Comparison of ENCODE assay signal across 8 cellular contexts in the genomic region with DNA sequence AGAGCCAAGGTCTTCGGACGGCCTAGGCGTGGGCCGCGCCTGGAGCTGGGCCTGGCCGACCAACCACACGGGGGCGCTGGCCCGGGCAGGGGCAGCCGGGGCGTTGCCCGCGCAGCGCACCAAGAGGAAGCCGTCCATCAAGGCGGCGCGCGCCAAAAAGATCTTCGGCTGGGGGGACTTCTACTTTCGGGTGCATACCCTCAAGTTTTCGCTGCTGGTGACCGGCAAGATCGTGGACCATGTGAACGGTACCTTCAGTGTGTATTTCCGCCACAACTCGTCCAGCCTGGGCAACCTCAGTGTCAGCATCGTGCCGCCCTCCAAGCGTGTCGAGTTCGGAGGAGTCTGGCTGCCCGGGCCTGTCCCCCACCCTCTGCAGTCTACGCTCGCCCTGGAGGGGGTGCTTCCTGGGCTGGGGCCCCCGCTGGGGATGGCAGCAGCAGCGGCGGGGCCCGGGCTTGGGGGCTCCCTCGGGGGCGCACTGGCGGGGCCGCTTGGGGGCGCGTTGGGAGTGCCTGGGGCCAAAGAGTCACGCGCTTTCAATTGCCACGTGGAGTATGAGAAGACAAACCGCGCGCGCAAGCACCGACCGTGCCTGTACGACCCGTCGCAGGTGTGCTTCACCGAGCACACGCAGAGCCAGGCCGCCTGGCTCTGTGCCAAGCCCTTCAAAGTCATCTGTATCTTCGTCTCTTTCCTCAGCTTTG. TPM values are rescaled to one million over a fixed set of nuclear protein-coding genes. Genes with fewer than 3 reads are reported as not detected.
A peak's percentile ranks its signal among the peaks of the same experiment; 100 is the strongest.
DNase-seq lines count a peak whose midpoint lies in the region; ATAC-seq and TF ChIP-seq lines count a peak whose summit lies in the region.

No MANE protein-coding gene starts in this region.

- DNase-seq in GM10248 (ENCODE audit: extremely low spot score) (peak; percentile 64), NCI-H345 (lab: John Stamatoyannopoulos, UW) (peak; percentile 76), left ventricle myocardium superior (peak; percentile 75), cortex of kidney (lab: John Stamatoyannopoulos, UW) (no peak)
- peak; percentile 53 for DNase-seq in activated T-helper 1 cell treated with anti-CD3 and anti-CD28 coated beads, Interleukin-12 subunit alpha, Interleukin-12 subunit beta, Interleukin-2, Interleukin-4 antibody, amounts not matched to agents 30 ng/mL and 10 ng/mL and 1 ng/mL, durations not matched to agents 14 hours and 24 hours and 36 hours (ENCODE audit: low spot score)
- DNase-seq in stimulated activated CD8-positive, alpha-beta memory T cell treated with anti-CD3 and anti-CD28 coated beads, Interleukin-4, amount 100 ng/mL, for 48 hours: peak; percentile 81

- ATAC-seq in left ventricle myocardium superior (peak; percentile 40), HG03108 (IDR thresholded peaks at IDR 0.05; ENCODE audit: unreplicated experiment) (no peak), GM18868 (IDR thresholded peaks at IDR 0.05; ENCODE audit: unreplicated experiment) (no peak)

- peaks cover 4% of the 10 kb centered on the region for H3K36me3 Mint-ChIP-seq in activated T-helper 1 cell treated with anti-CD3 and anti-CD28 coated beads, Interleukin-12 subunit alpha, Interleukin-12 subunit beta, Interleukin-2, Interleukin-4 antibody, amounts not matched to agents 30 ng/mL and 10 ng/mL and 1 ng/mL, durations not matched to agents 14 hours and 24 hours and 36 hours (ENCODE audit: low read depth)

- POLR2A ChIA-PET in GM10248 (lab: Yijun Ruan, JAX): no interaction called here

- no peaks in the 10 kb centered on the region for H3K9me3 Mint-ChIP-seq in activated T-helper 1 cell treated with anti-CD3 and anti-CD28 coated beads, Interleukin-12 subunit alpha, Interleukin-12 subunit beta, Interleukin-2, Interleukin-4 antibody, amounts not matched to agents 30 ng/mL and 10 ng/mL and 1 ng/mL, durations not matched to agents 14 hours and 24 hours and 36 hours

- peaks cover 58% of the 10 kb centered on the region for H3K27me3 Mint-ChIP-seq in activated T-helper 1 cell treated with anti-CD3 and anti-CD28 coated beads, Interleukin-12 subunit alpha, Interleukin-12 subunit beta, Interleukin-2, Interleukin-4 antibody, amounts not matched to agents 30 ng/mL and 10 ng/mL and 1 ng/mL, durations not matched to agents 14 hours and 24 hours and 36 hours (ENCODE audit: insufficient read depth)

- H3K4me3 Mint-ChIP-seq in activated T-helper 1 cell treated with anti-CD3 and anti-CD28 coated beads, Interleukin-12 subunit alpha, Interleukin-12 subunit beta, Interleukin-2, Interleukin-4 antibody, amounts not matched to agents 30 ng/mL and 10 ng/mL and 1 ng/mL, durations not matched to agents 14 hours and 24 hours and 36 hours: peak overlapping the region; percentile 19

- H3K4me1 Mint-ChIP-seq in activated T-helper 1 cell treated with anti-CD3 and anti-CD28 coated beads, Interleukin-12 subunit alpha, Interleukin-12 subunit beta, Interleukin-2, Interleukin-4 antibody, amounts not matched to agents 30 ng/mL and 10 ng/mL and 1 ng/mL, durations not matched to agents 14 hours and 24 hours and 36 hours (ENCODE audit: low read depth): peaks cover 62% of the 10 kb centered on the region

- H3K27ac Mint-ChIP-seq in activated T-helper 1 cell treated with anti-CD3 and anti-CD28 coated beads, Interleukin-12 subunit alpha, Interleukin-12 subunit beta, Interleukin-2, Interleukin-4 antibody, amounts not matched to agents 30 ng/mL and 10 ng/mL and 1 ng/mL, durations not matched to agents 14 hours and 24 hours and 36 hours: peak overlapping the region; percentile 50

- CTCF ChIA-PET in GM10248 (lab: Yijun Ruan, JAX): interaction anchor here (0.9 to 22.8 kb wide), 10 partner anchors 10 to 231 kb away, joined by 3 to 403 read pairs (median 8); a partner anchor contains a TSS

- intact Hi-C loops in activated T-helper 1 cell treated with anti-CD3 and anti-CD28 coated beads, Interleukin-12 subunit alpha, Interleukin-12 subunit beta, Interleukin-2, Interleukin-4 antibody, amounts not matched to agents 30 ng/mL and 10 ng/mL and 1 ng/mL, durations not matched to agents 14 hours and 24 hours and 36 hours (cut with micrococcal nuclease): loop anchor here (2.0 to 5.0 kb wide), 2 partner anchors 14 to 138 kb away; a partner anchor contains a TSS
- intact Hi-C loops in left ventricle myocardium superior (cut with micrococcal nuclease): no loop called here

- TF ChIP-seq CTCF in GM10248 (IDR thresholded peaks at IDR 0.05; ENCODE audit: control extremely low read depth, extremely low read depth, low read depth, missing control alignments): peak; percentile 65

RNA-seq across cellular contexts. Expression of a gene that starts 4.4 kb away (rescaled TPM):
- 276 and 280 TPM in 2 replicates for total RNA-seq in activated T-helper 1 cell treated with anti-CD3 and anti-CD28 coated beads, Interleukin-12 subunit alpha, Interleukin-12 subunit beta, Interleukin-2, Interleukin-4 antibody, amounts not matched to agents 30 ng/mL and 10 ng/mL and 1 ng/mL, durations not matched to agents 14 hours and 24 hours and 36 hours
- total RNA-seq in left ventricle myocardium superior: 33.4 TPM

RNA-seq across cellular contexts. Expression of a gene that starts 8.5 kb away (rescaled TPM):
- total RNA-seq in activated T-helper 1 cell treated with anti-CD3 and anti-CD28 coated beads, Interleukin-12 subunit alpha, Interleukin-12 subunit beta, Interleukin-2, Interleukin-4 antibody, amounts not matched to agents 30 ng/mL and 10 ng/mL and 1 ng/mL, durations not matched to agents 14 hours and 24 hours and 36 hours: 0.36 and 0.49 TPM in 2 replicates
- 1.8 TPM for total RNA-seq in left ventricle myocardium superior

RNA-seq across cellular contexts. Expression of a gene that starts 25.9 kb away (rescaled TPM):
- total RNA-seq in activated T-helper 1 cell treated with anti-CD3 and anti-CD28 coated beads, Interleukin-12 subunit alpha, Interleukin-12 subunit beta, Interleukin-2, Interleukin-4 antibody, amounts not matched to agents 30 ng/mL and 10 ng/mL and 1 ng/mL, durations not matched to agents 14 hours and 24 hours and 36 hours: 3.1 and 4.2 TPM in 2 replicates
- total RNA-seq in left ventricle myocardium superior: 1.4 TPM
